In genomic region chr10:102632394-102633062, GRCh38 we compare ENCODE assay signal across 9 cellular contexts. TPM values are rescaled to one million over a fixed set of nuclear protein-coding genes. Genes with fewer than 3 reads are reported as not detected.
DNase-seq lines count a peak whose midpoint lies in the region; ATAC-seq and TF ChIP-seq lines count a peak whose summit lies in the region.
"Had no signal": no experiment of that assay in that cellular context is flagged by ENCODE, and none has a peak within 500 bp of the region (broad histone marks: within the 10 kb centered on the region; RNA-seq: fewer than 3 reads in every experiment).

No MANE protein-coding gene starts in this region.

- TF ChIP-seq RAD21 in HCT116 (IDR thresholded peaks at IDR 0.05; ENCODE audit: low read depth), result no peak

- no TSS peak for BruUV-seq in HCT116 (replicated peaks; lab: Mats Ljungman, UMichigan)

- no peak overlapping the region for H3K4me3 ChIP-seq in HCT116 (replicated peaks in 1 of 2; ENCODE audit: low read depth in 1 of 2, low read length in 2 of 2)
- no peak overlapping the region for H3K4me3 ChIP-seq in gastroesophageal sphincter
- H3K4me3 ChIP-seq in skeletal muscle tissue (ENCODE audit: low read length in 3 of 3), result peak overlapping the region; percentile 24 to 55 (median 49)

- POLR2A ChIA-PET in HCT116 (lab: Charles Lee), result no interaction called here

- H3K4me1 ChIP-seq in HCT116 (ENCODE audit: control insufficient read depth in 1 of 2, insufficient read depth in 2 of 2, low read length in 2 of 2), result peaks cover 60 to 88% of the 10 kb centered on the region in 2 experiments
- H3K4me1 ChIP-seq in gastroesophageal sphincter, result peaks cover 0 to 72% (median 40%) of the 10 kb centered on the region in 3 donors
- peaks cover 54 to 71% (median 56%) of the 10 kb centered on the region in 3 donors for H3K4me1 ChIP-seq in skeletal muscle tissue (ENCODE audit: control insufficient read depth in 3 of 3, insufficient read depth in 3 of 3, low read length in 3 of 3)

- no peaks in the 10 kb centered on the region for H4K20me1 ChIP-seq in HCT116 (ENCODE audit: insufficient read depth)

- RAD21 ChIA-PET in HCT116 (lab: Charles Lee; ENCODE audit: low non-redundant PET in 1 of 2, low total read pairs in 2 of 2, uncharacterized antibody in 2 of 2, unreplicated experiment in 2 of 2), result no interaction called here

- H3K9me2 ChIP-seq in HCT116 (ENCODE audit: insufficient read depth), result no peaks in the 10 kb centered on the region

- H3K9ac ChIP-seq in HCT116 (ENCODE audit: low read length), result peak overlapping the region; percentile 27; the same call in 1 of the 2 replicates
- peak overlapping the region; percentile 71 to 87 (median 83) for H3K9ac ChIP-seq in skeletal muscle tissue (ENCODE audit: low read depth in 1 of 3, low read length in 3 of 3)

- H3K27ac ChIP-seq in HCT116 (ENCODE audit: low read depth, low read length) (no peak overlapping the region), gastroesophageal sphincter (peak overlapping the region in 3 of 4 donors; percentile 20 to 57 (median 51)), skeletal muscle tissue (ENCODE audit: low read depth, low read length) (peak overlapping the region; percentile 87)

- peak overlapping the region; percentile 61 for H3K4me2 ChIP-seq in HCT116 (ENCODE audit: low read length)

- TF ChIP-seq EP300 in gastroesophageal sphincter (IDR thresholded peaks at IDR 0.05), result no peak

- ATAC-seq in HCT116, result no peak
- ATAC-seq in gastroesophageal sphincter, result no peak
- ATAC-seq in GM21786 (IDR thresholded peaks at IDR 0.05; ENCODE audit: unreplicated experiment), result no peak

- H3K9me3 ChIP-seq in HCT116 (ENCODE audit: control insufficient read depth in 1 of 2, insufficient read depth in 1 of 2, low read depth in 1 of 2, low read length in 2 of 2) (no peaks in the 10 kb centered on the region), gastroesophageal sphincter (no peaks in the 10 kb centered on the region), skeletal muscle tissue (ENCODE audit: control insufficient read depth in 3 of 3, low read length in 3 of 3) (no peaks in the 10 kb centered on the region)

- no peak for TF ChIP-seq POLR2A in HCT116 (IDR thresholded peaks at IDR 0.05; ENCODE audit: borderline replicate concordance, extremely low read depth, insufficient read depth, insufficient read length)
- TF ChIP-seq POLR2A in gastroesophageal sphincter (IDR thresholded peaks at IDR 0.05), result no peak

- in situ Hi-C loops in G401 (cut with HindIII; ENCODE audit: low sequenced_read_pairs), result no loop called here
- in situ Hi-C loops in GM13976 (cut with MboI; ENCODE audit: low sequenced_read_pairs, unreplicated experiment), result no loop called here

- CTCF ChIA-PET in HCT116 (lab: Charles Lee), result interaction anchor here (1.0 kb wide), 1 partner anchor 10 kb away, joined by 3 read pairs; no protein-coding TSS in a partner anchor

- TF ChIP-seq CTCF in HCT116 (IDR thresholded peaks at IDR 0.05 in 2 of 3, conservative IDR thresholded peaks at IDR 0.05 in 1 of 3; ENCODE audit: borderline replicate concordance in 1 of 3, insufficient read depth in 1 of 3, low read depth in 2 of 3, low read length in 2 of 3) (no peak), gastroesophageal sphincter (IDR thresholded peaks at IDR 0.05) (no peak), GM13976 (IDR thresholded peaks at IDR 0.05; ENCODE audit: borderline replicate concordance, control extremely low read depth, extremely low read depth, insufficient read depth, missing control alignments) (no peak)

- intact Hi-C loops in HCT116 (cut with micrococcal nuclease), result no loop called here

- H2AFZ ChIP-seq in HCT116 (ENCODE audit: low read depth, low read length, poor library complexity, severe bottlenecking), result no peak overlapping the region

- H3K36me3 ChIP-seq in HCT116 (ENCODE audit: control insufficient read depth in 1 of 2, insufficient read depth in 2 of 2, low read length in 2 of 2) (no peaks in the 10 kb centered on the region), gastroesophageal sphincter (peaks cover 0 to 28% of the 10 kb centered on the region in 2 donors), skeletal muscle tissue (ENCODE audit: control insufficient read depth in 3 of 3, insufficient read depth in 3 of 3, low read length in 3 of 3) (peaks cover 0 to 5% (median 3%) of the 10 kb centered on the region in 3 donors)

- no CpG with 5 or more reads among the region's 3 CpGs for WGBS in gastroesophageal sphincter (ENCODE audit: low coverage in 1 of 2), 2 donors

- DNase-seq in HCT116 (ENCODE audit: low read depth, low spot score) (no peak), UCSD-AML1 (lab: John Stamatoyannopoulos, UW; ENCODE audit: unreplicated experiment) (peak; percentile 68), G401 (ENCODE audit: low spot score) (no peak), GM13976 (ENCODE audit: low spot score) (no peak), midbrain (lab: John Stamatoyannopoulos, UW) (no peak)
- DNase-seq: activated B cell treated with CpG ODN at 0.5 μM for 24 hours had no signal

- H3K27me3 ChIP-seq in HCT116 (ENCODE audit: insufficient read depth, low read length) (no peaks in the 10 kb centered on the region), gastroesophageal sphincter (no peaks in the 10 kb centered on the region), skeletal muscle tissue (ENCODE audit: control insufficient read depth in 3 of 3, insufficient read depth in 3 of 3, low read length in 3 of 3) (no peaks in the 10 kb centered on the region)

- H3K79me2 ChIP-seq in HCT116 (ENCODE audit: insufficient read depth, low read length), result no peaks in the 10 kb centered on the region

TF ChIP-seq in HCT116, 20 proteins besides CTCF, POLR2A, EP300 and RAD21 (continues in another document):
- TF ChIP-seq, protein P1, sequence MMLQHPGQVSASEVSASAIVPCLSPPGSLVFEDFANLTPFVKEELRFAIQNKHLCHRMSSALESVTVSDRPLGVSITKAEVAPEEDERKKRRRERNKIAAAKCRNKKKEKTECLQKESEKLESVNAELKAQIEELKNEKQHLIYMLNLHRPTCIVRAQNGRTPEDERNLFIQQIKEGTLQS (IDR thresholded peaks at IDR 0.05), result no peak
- TF ChIP-seq POLR2AphosphoS5 (IDR thresholded peaks at IDR 0.05; ENCODE audit: low read depth, low read length), result no peak
- no peak for TF ChIP-seq CBX3 (IDR thresholded peaks at IDR 0.05; ENCODE audit: low read depth)
- no peak for TF ChIP-seq SP1 (IDR thresholded peaks at IDR 0.05; ENCODE audit: low read depth)
- no peak for TF ChIP-seq CEBPB (IDR thresholded peaks at IDR 0.05; ENCODE audit: low read depth)
- TF ChIP-seq YY1 (IDR thresholded peaks at IDR 0.05; ENCODE audit: extremely low read depth, insufficient replicate concordance, low read depth, low read length), result no peak
- TF ChIP-seq FOSL1 (IDR thresholded peaks at IDR 0.05; ENCODE audit: low read depth), result no peak
- no peak for TF ChIP-seq ELF1 (IDR thresholded peaks at IDR 0.05; ENCODE audit: borderline replicate concordance, low read depth)
- no peak for TF ChIP-seq EZH2phosphoT487 (IDR thresholded peaks at IDR 0.05; ENCODE audit: borderline replicate concordance)
- TF ChIP-seq ZBTB33 (IDR thresholded peaks at IDR 0.05; ENCODE audit: extremely low read depth, insufficient replicate concordance, low read length), result no peak
- TF ChIP-seq REST (IDR thresholded peaks at IDR 0.05; ENCODE audit: low read depth), result no peak
- no peak for TF ChIP-seq JUND (IDR thresholded peaks at IDR 0.05)
- no peak for TF ChIP-seq EGR1 (IDR thresholded peaks at IDR 0.05; ENCODE audit: low read depth)
- no peak for TF ChIP-seq ZFX (IDR thresholded peaks at IDR 0.05)
- TF ChIP-seq ZNF274 (IDR thresholded peaks at IDR 0.05; ENCODE audit: low read depth, low read length), result no peak
- no peak for TF ChIP-seq SIN3A (IDR thresholded peaks at IDR 0.05; ENCODE audit: low read depth)

RNA-seq across cellular contexts. Expression of gene TRIM8, which starts 11.8 kb away (rescaled TPM):
- total RNA-seq in HCT116 (2021; ENCODE audit: unreplicated experiment) (91.6 TPM), gastroesophageal sphincter (100 to 1,000 TPM in 3 of 4 donors, 10 to 100 TPM in 1; 96.7 to 171 (median 131) TPM), skeletal muscle tissue (44.4 TPM)
- 131 and 143 TPM in 2 replicates for polyA plus RNA-seq in HCT116 (2012)
- total RNA-seq in G401 (2014; rRNA removed; shearing (Covaris generic)), result 30.2 and 44.4 TPM in 2 replicates

Comparison
In these comparisons a context has a peak if more than half of its experiments do, and no peak if none do; other contexts are left out.
1. H3K4me3 ChIP-seq: peak in skeletal muscle tissue (3 of 3); none in HCT116 (0 of 2) and gastroesophageal sphincter (0 of 2).